8 cellular contexts compared by ENCODE assay signal in genomic region chr4:41957634-41958033, GRCh38.
A peak's percentile ranks its signal among the peaks of the same experiment; 100 is the strongest.
DNase-seq lines count a peak whose midpoint lies in the region; ATAC-seq and TF ChIP-seq lines count a peak whose summit lies in the region.

No MANE protein-coding gene starts in this region.

- DNase-seq in AG09309 (ENCODE audit: low read depth) (no peak), GM13976 (ENCODE audit: low spot score) (peak; percentile 53), NCI-H2029 (lab: John Stamatoyannopoulos, UW) (peak; percentile 24), erythroblast (lab: John Stamatoyannopoulos, UW) (peak; percentile 72 to 77), NCI-H446 (lab: John Stamatoyannopoulos, UW) (no peak), C1 segment of cervical spinal cord (lab: John Stamatoyannopoulos, UW) (no peak), AG08396 (ENCODE audit: low spot score) (no peak)

- no peak for TF ChIP-seq POLR2A in erythroblast (IDR thresholded peaks at IDR 0.05; ENCODE audit: low read length)

- H3K4me3 ChIP-seq in AG09309 (ENCODE audit: control insufficient read depth, low read depth, low read length) = no peak overlapping the region

- in situ Hi-C loops in GM13976 (cut with MboI; ENCODE audit: low sequenced_read_pairs, unreplicated experiment) = loop anchor here (25.0 kb wide), 1 partner anchor 330 kb away; no protein-coding TSS in a partner anchor

- peak; percentile 14 for TF ChIP-seq CTCF in AG09309 (IDR thresholded peaks at IDR 0.05; ENCODE audit: control insufficient read depth, insufficient read depth, low read depth, low read length, missing control alignments)
- TF ChIP-seq CTCF in GM13976 (IDR thresholded peaks at IDR 0.05; ENCODE audit: borderline replicate concordance, control extremely low read depth, extremely low read depth, insufficient read depth, missing control alignments) = peak; percentile 33

- no peak for ATAC-seq in GM21576 (IDR thresholded peaks at IDR 0.05; ENCODE audit: unreplicated experiment)

Comparison
In these comparisons a context has a peak if more than half of its experiments do, and no peak if none do; other contexts are left out.
1. DNase-seq: peak in GM13976 (single experiment), NCI-H2029 (single experiment) and erythroblast (2 of 2); none in AG09309 (single experiment), NCI-H446 (0 of 2), C1 segment of cervical spinal cord (0 of 14) and AG08396 (single experiment).